ENCODE assay signal across 8 cellular contexts in genomic region chr9:16062542-16063240, GRCh38.
DNase-seq lines count a peak whose midpoint lies in the region; ATAC-seq, FAIRE-seq and TF ChIP-seq lines count a peak whose summit lies in the region.
"Had no signal": no experiment of that assay in that cellular context is flagged by ENCODE, and none has a peak within 500 bp of the region (broad histone marks: within the 10 kb centered on the region; RNA-seq: fewer than 3 reads in every experiment).

No MANE protein-coding gene starts in this region.

- CTCF ChIA-PET in GM12878 (lab: Yijun Ruan, JAX), result interaction anchor here (1.0 to 1.4 kb wide), 2 partner anchors 23 to 67 kb away, joined by 3 read pairs; no protein-coding TSS in a partner anchor

- peaks cover 7% of the 10 kb centered on the region for H3K36me3 Mint-ChIP-seq in endothelial cell (ENCODE audit: low read depth, unreplicated experiment)

- no peaks in the 10 kb centered on the region for H3K36me3 ChIP-seq in GM12878 (ENCODE audit: control insufficient read depth in 2 of 2, insufficient read depth in 2 of 2, low read length in 1 of 2)
- H3K36me3 ChIP-seq: spleen had no signal

- DNase-seq in EL (peak; percentile 88), LHCN-M2 (ENCODE audit: low read depth) (peak; percentile 98), GM12878 (ENCODE audit: low read depth, low spot score) (no peak), non-pigmented ciliary epithelial cell (ENCODE audit: low read depth) (peak; percentile 91), iPS-NIHi11 (ENCODE audit: low spot score) (no peak), endothelial cell (ENCODE audit: low spot score) (no peak)
- DNase-seq: spleen had no signal

- no peak overlapping the region for H3K4me3 Mint-ChIP-seq in endothelial cell (ENCODE audit: unreplicated experiment)

- H3K4me1 Mint-ChIP-seq in endothelial cell (ENCODE audit: unreplicated experiment), result peaks cover 27% of the 10 kb centered on the region

- no peak overlapping the region for H3K4me2 ChIP-seq in GM12878 (ENCODE audit: control insufficient read depth, insufficient read depth)

- FAIRE-seq in GM12878 (lab: Jason Lieb, UNC), result no peak

- no peak for TF ChIP-seq EP300 in GM12878 (IDR thresholded peaks at IDR 0.05; ENCODE audit: borderline replicate concordance in 1 of 2, control insufficient read depth in 1 of 2, low read depth in 2 of 2, low read length in 2 of 2)

- H3K9me3 ChIP-seq in GM12878 (replicated peaks; ENCODE audit: control insufficient read depth, insufficient read depth, low read length), result no peaks in the 10 kb centered on the region; the same call in 2 of the 3 replicates
- H3K9me3 ChIP-seq: spleen had no signal

- no peak overlapping the region for H3K9ac ChIP-seq in GM12878 (ENCODE audit: control insufficient read depth, insufficient read depth, low read length)

- no peak overlapping the region for H3K4me3 ChIP-seq in GM12878
- H3K4me3 ChIP-seq: spleen had no signal

- 74% methylated on average over 9 of the region's 9 CpGs for WGBS in GM12878 (ENCODE audit: insufficient coverage, insufficient replicate concordance, low lambda C conversion rate, missing lambda C conversion rate)

- POLR2A ChIA-PET in GM12878 (lab: Charles Lee), result no interaction called here

- H3K9me3 Mint-ChIP-seq in endothelial cell (ENCODE audit: unreplicated experiment), result no peaks in the 10 kb centered on the region

- intact Hi-C loops in GM12878 (cut with micrococcal nuclease; ENCODE audit: unreplicated experiment), result no loop called here

- H4K20me1 ChIP-seq in GM12878 (ENCODE audit: control insufficient read depth, insufficient read depth), result no peaks in the 10 kb centered on the region

- H2AFZ ChIP-seq in GM12878 (ENCODE audit: control insufficient read depth, low read depth, low read length), result no peak overlapping the region

- H3K79me2 ChIP-seq in GM12878 (ENCODE audit: control insufficient read depth, insufficient read depth, low read length), result no peaks in the 10 kb centered on the region

- BruUV-seq in GM12878 (replicated peaks; lab: Mats Ljungman, UMichigan), result no TSS peak

- no peak overlapping the region for H3K27ac Mint-ChIP-seq in endothelial cell (ENCODE audit: unreplicated experiment)

- no peaks in the 10 kb centered on the region; a peak in 1 of 4 replicates for H3K27me3 ChIP-seq in GM12878 (replicated peaks in 1 of 2; ENCODE audit: control insufficient read depth in 2 of 2, insufficient read depth in 2 of 2, low read length in 1 of 2)
- H3K27me3 ChIP-seq: spleen had no signal

- no peak overlapping the region for H3K27ac ChIP-seq in GM12878 (ENCODE audit: control insufficient read depth, insufficient read depth)
- H3K27ac ChIP-seq: spleen had no signal

- TF ChIP-seq CTCF in GM12878 (IDR thresholded peaks at IDR 0.05 in 2 of 3, conservative IDR thresholded peaks at IDR 0.05 in 1 of 3; ENCODE audit: control insufficient read depth in 2 of 3, extremely low read depth in 1 of 3, insufficient read depth in 1 of 3, low read depth in 3 of 3, low read length in 3 of 3) (no peak), endothelial cell (IDR thresholded peaks at IDR 0.05; ENCODE audit: unreplicated experiment) (no peak)

- RAD21 ChIA-PET in GM12878 (lab: Charles Lee; ENCODE audit: unreplicated experiment), result no interaction called here

- in situ Hi-C loops in GM12878 (cut with MboI), result no loop called here

- TF ChIP-seq RAD21 in GM12878 (IDR thresholded peaks at IDR 0.05; ENCODE audit: insufficient read depth, low read depth, low read length), result no peak

- SMC1A ChIA-PET in GM12878 (lab: Charles Lee; ENCODE audit: uncharacterized antibody, unreplicated experiment), result no interaction called here

- ATAC-seq in GM12878, result peak; percentile 16; the same call in 1 of the 3 replicates
- no peak for ATAC-seq in GM19324 (IDR thresholded peaks at IDR 0.05; ENCODE audit: low FRiP score, unreplicated experiment)

- no peak for TF ChIP-seq POLR2A in GM12878 (IDR thresholded peaks at IDR 0.05; ENCODE audit: low read depth, low read length)

- peaks cover 14% of the 10 kb centered on the region for H3K4me1 ChIP-seq in GM12878 (ENCODE audit: control insufficient read depth, insufficient read depth, low read length)
- H3K4me1 ChIP-seq: spleen had no signal

- peaks cover 4% of the 10 kb centered on the region for H3K27me3 Mint-ChIP-seq in endothelial cell (ENCODE audit: unreplicated experiment)

TF ChIP-seq in GM12878, 131 proteins besides CTCF, POLR2A, EP300 and RAD21:
- TF ChIP-seq ZNF24 (IDR thresholded peaks at IDR 0.05) (peak; percentile 86), CREM (IDR thresholded peaks at IDR 0.05; ENCODE audit: low read depth) (0 out of 2 replicates have a peak, but pooled peaks have one; percentile 11), JUNB (IDR thresholded peaks at IDR 0.05) (0 out of 2 replicates have a peak, but pooled peaks have one; percentile 20), PML (IDR thresholded peaks at IDR 0.05; ENCODE audit: low read length) (no peak)
TF ChIP-seq in GM12878: peak in this region for 3.

Comparison
In these comparisons a context has a peak if more than half of its experiments do, and no peak if none do; other contexts are left out.
1. DNase-seq: peak in EL (single experiment), LHCN-M2 (single experiment) and non-pigmented ciliary epithelial cell (single experiment); none in GM12878 (single experiment), iPS-NIHi11 (single experiment) and endothelial cell (single experiment).